In the genomic region with DNA sequence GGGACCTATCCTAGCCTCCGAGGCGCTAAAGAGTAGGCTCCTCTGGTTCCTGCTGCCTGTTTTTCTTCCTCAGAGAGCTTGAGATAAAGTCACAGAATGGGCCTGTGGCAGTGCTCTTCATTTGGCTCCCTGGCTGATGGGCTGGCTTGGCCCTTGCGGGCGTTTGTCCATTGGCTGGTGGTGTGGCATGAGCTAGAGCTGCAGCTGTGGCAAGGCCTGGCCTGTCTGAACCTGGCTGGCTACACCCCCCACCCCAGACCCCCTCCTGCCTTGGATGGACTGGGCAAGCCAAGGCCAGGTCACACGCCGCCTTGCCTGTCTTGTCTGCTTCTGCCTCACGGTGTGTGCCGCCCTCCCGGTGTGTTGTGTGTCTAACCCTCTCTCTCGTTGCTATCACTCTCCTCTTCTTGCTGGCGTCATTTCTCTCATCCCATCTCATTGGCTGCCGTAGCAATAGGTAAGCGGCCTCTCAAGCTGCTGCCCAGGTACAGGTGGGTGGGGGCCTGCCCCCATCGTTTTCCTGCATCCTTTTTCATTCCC, we compare ENCODE assay signal across 11 cellular contexts. TPM values are rescaled to one million over a fixed set of nuclear protein-coding genes. Genes with fewer than 3 reads are reported as not detected.
DNase-seq lines count a peak whose midpoint lies in the region; ATAC-seq and TF ChIP-seq lines count a peak whose summit lies in the region.
"Had no signal": no experiment of that assay in that cellular context is flagged by ENCODE, and none has a peak within 500 bp of the region (broad histone marks: within the 10 kb centered on the region; RNA-seq: fewer than 3 reads in every experiment).

No MANE protein-coding gene starts in this region.

- no peak overlapping the region for H3K14ac ChIP-seq in neuronal stem cell (ENCODE audit: low read length)

- H4K8ac ChIP-seq in neuronal stem cell (ENCODE audit: low read depth, low read length): no peak overlapping the region

- peak overlapping the region; percentile 36 for H2AK5ac ChIP-seq in neuronal stem cell (ENCODE audit: low read depth, low read length)

- peak overlapping the region; percentile 67 for H2BK12ac ChIP-seq in neuronal stem cell (ENCODE audit: low read length)

- no peaks in the 10 kb centered on the region for H3K27me3 ChIP-seq in ACC112 (ENCODE audit: insufficient read depth, low read length)
- H3K27me3 ChIP-seq in HUES6 (ENCODE audit: control insufficient read depth, insufficient read depth, low read length): no peaks in the 10 kb centered on the region
- no peaks in the 10 kb centered on the region for H3K27me3 ChIP-seq in dorsolateral prefrontal cortex
- no peaks in the 10 kb centered on the region for H3K27me3 ChIP-seq in neuronal stem cell (ENCODE audit: control insufficient read depth in 3 of 3, insufficient read depth in 3 of 3, low read depth in 1 of 3, low read length in 3 of 3)

- no peak overlapping the region for H2BK120ac ChIP-seq in neuronal stem cell (ENCODE audit: low read depth, low read length)

- H2BK15ac ChIP-seq in neuronal stem cell (ENCODE audit: low read length): peak overlapping the region; percentile 42

- H3K27ac Mint-ChIP-seq in effector memory CD8-positive, alpha-beta T cell: peak overlapping the region in 1 of 2 donors; percentile 7

- no peak overlapping the region for H2AFZ ChIP-seq in ACC112 (ENCODE audit: low read length, unreplicated experiment)
- no peak overlapping the region for H2AFZ ChIP-seq in neuronal stem cell (ENCODE audit: low read length)

- H3K9ac ChIP-seq in HUES6 (ENCODE audit: low read length) (peak overlapping the region; percentile 98), neuronal stem cell (ENCODE audit: low read depth, low read length, poor library complexity) (peak overlapping the region; percentile 60)

- peak overlapping the region; percentile 85 for H3K27ac ChIP-seq in ACC112 (ENCODE audit: low read depth, low read length)
- peak overlapping the region; percentile 95; the same call in 1 of the 2 replicates for H3K27ac ChIP-seq in HUES6 (ENCODE audit: low read depth, low read length)
- peak overlapping the region in 26 of 59 donors; percentile 24 to 98 (median 95) for H3K27ac ChIP-seq in dorsolateral prefrontal cortex
- H3K27ac ChIP-seq in neuronal stem cell (replicated peaks; ENCODE audit: low read length): peak overlapping the region; percentile 88

- no peak for ATAC-seq in effector memory CD8-positive, alpha-beta T cell (replicated peaks)

- H3K4me3 ChIP-seq in ACC112 (ENCODE audit: low read depth, low read length) (peak overlapping the region; percentile 96), HUES6 (ENCODE audit: low read depth, low read length) (peak overlapping the region; percentile 96; the same call in 1 of the 2 replicates), dorsolateral prefrontal cortex (peak overlapping the region in 32 of 59 donors; percentile 33 to 100 (median 100)), neuronal stem cell (ENCODE audit: low read length in 2 of 2) (no peak overlapping the region)

- H3K4me1 ChIP-seq in ACC112 (ENCODE audit: control insufficient read depth, insufficient read depth, low read length, unreplicated experiment): peaks cover 54% of the 10 kb centered on the region
- H3K4me1 ChIP-seq in HUES6 (ENCODE audit: control insufficient read depth, insufficient read depth, low read length): peaks cover 12% of the 10 kb centered on the region
- peaks cover 15 to 18% of the 10 kb centered on the region in 2 donors for H3K4me1 ChIP-seq in neuronal stem cell (ENCODE audit: control insufficient read depth in 2 of 2, insufficient read depth in 1 of 2, low read depth in 1 of 2, low read length in 2 of 2)

- H3K4me3 Mint-ChIP-seq in effector memory CD8-positive, alpha-beta T cell: no peak overlapping the region

- H3K36me3 ChIP-seq in ACC112 (ENCODE audit: insufficient read depth, low read length): peaks cover 51% of the 10 kb centered on the region
- H3K36me3 ChIP-seq in HUES6 (ENCODE audit: control insufficient read depth, insufficient read depth, low read length): peaks cover 63% of the 10 kb centered on the region
- peaks cover 49 to 65% of the 10 kb centered on the region in 2 donors for H3K36me3 ChIP-seq in neuronal stem cell (replicated peaks in 1 of 2; ENCODE audit: control insufficient read depth in 2 of 2, insufficient read depth in 2 of 2, low read length in 2 of 2)

- no peak overlapping the region for H3K4ac ChIP-seq in neuronal stem cell (ENCODE audit: low read length)

- no peak overlapping the region for H3K4me2 ChIP-seq in neuronal stem cell (ENCODE audit: insufficient read depth, low read length, poor library complexity, severe bottlenecking)

- TF ChIP-seq CTCF in dorsolateral prefrontal cortex (IDR thresholded peaks at IDR 0.05 in 54 of 56, conservative IDR thresholded peaks at IDR 0.05 in 2 of 56; ENCODE audit: low read depth in 1 of 56, partially characterized antibody in 56 of 56): no peak

- no CpG with 5 or more reads among the region's 14 CpGs for WGBS in neuronal stem cell (ENCODE audit: extremely low coverage in 2 of 2, insufficient read length in 2 of 2, insufficient replicate concordance in 1 of 2), 2 donors

- intact Hi-C loops in dorsolateral prefrontal cortex (cut with DNase I): loop anchor here (2.0 to 5.0 kb wide), 2 partner anchors 139 to 161 kb away; a partner anchor contains a TSS

- H3K9me3 ChIP-seq in HUES6 (ENCODE audit: control insufficient read depth, insufficient read depth, low read depth, low read length) (no peaks in the 10 kb centered on the region), neuronal stem cell (replicated peaks in 1 of 2; ENCODE audit: control insufficient read depth in 2 of 2, insufficient read depth in 1 of 2, low read depth in 1 of 2, low read length in 2 of 2) (no peaks in the 10 kb centered on the region)

- DNase-seq in dorsolateral prefrontal cortex (no peak), neuronal stem cell (ENCODE audit: low spot score) (no peak), NCI-H2029 treated with DMSO at 0.1 percent for 48 hours (lab: John Stamatoyannopoulos, UW) (no peak), SW480 (ENCODE audit: low spot score) (no peak)
- DNase-seq in effector memory CD8-positive, alpha-beta T cell: no peak
- no peak for DNase-seq in stimulated activated naive CD4-positive, alpha-beta T cell (lab: John Stamatoyannopoulos, UW)
- DNase-seq: activated CD4-positive, CD25-positive, alpha-beta regulatory T cell treated with anti-CD3 and anti-CD28 coated beads, Interleukin-2, amount 50 U/mL, for 72 hours; Right ventricle myocardium superior; stimulated activated CD4-positive, alpha-beta T cell treated with anti-CD3 and anti-CD28 coated beads, Interleukin-15, amount 100 ng/mL, for 24 hours had no signal

- H3K4me1 Mint-ChIP-seq in effector memory CD8-positive, alpha-beta T cell (ENCODE audit: low read depth in 2 of 2): peaks cover 21 to 27% of the 10 kb centered on the region in 2 donors

- no peaks in the 10 kb centered on the region for H3K27me3 Mint-ChIP-seq in effector memory CD8-positive, alpha-beta T cell

- H3K9me3 Mint-ChIP-seq in effector memory CD8-positive, alpha-beta T cell: no peaks in the 10 kb centered on the region

- peak overlapping the region; percentile 26 for H2BK5ac ChIP-seq in neuronal stem cell (ENCODE audit: low read length)

- peaks cover 70% of the 10 kb centered on the region for H3K79me2 ChIP-seq in ACC112 (ENCODE audit: control insufficient read depth, insufficient read depth, low read length, unreplicated experiment)

- peak overlapping the region; percentile 83 for H3K23ac ChIP-seq in neuronal stem cell (ENCODE audit: low read depth, low read length, poor library complexity)

- no peak overlapping the region for H4K91ac ChIP-seq in neuronal stem cell (ENCODE audit: low read depth, low read length, poor library complexity)

- no peak overlapping the region for H3K18ac ChIP-seq in neuronal stem cell (ENCODE audit: low read length)

- H3K79me1 ChIP-seq in neuronal stem cell (ENCODE audit: low read depth, low read length): peaks cover 9% of the 10 kb centered on the region

- H3K36me3 Mint-ChIP-seq in effector memory CD8-positive, alpha-beta T cell (ENCODE audit: insufficient read depth): peaks cover 39% of the 10 kb centered on the region

RNA-seq across cellular contexts. Expression of a gene that starts 3.2 kb away (rescaled TPM):
- total RNA-seq in dorsolateral prefrontal cortex: 100 to 1,000 TPM; 297 to 743 (median 543) TPM
- 199 TPM for polyA plus RNA-seq in neuronal stem cell (2013, experiment 1 of 2)
- polyA plus RNA-seq in neuronal stem cell (2013, experiment 2 of 2): 192 TPM

RNA-seq across cellular contexts. Expression of a gene that starts 8.2 kb away (rescaled TPM):
- 100 to 1,000 TPM in 54 of 120 experiments, 10 to 100 TPM in 66; 72.1 to 140 (median 98.1) TPM for total RNA-seq in dorsolateral prefrontal cortex
- 17.7 TPM for polyA plus RNA-seq in neuronal stem cell (2013, experiment 1 of 2)
- 16.0 TPM for polyA plus RNA-seq in neuronal stem cell (2013, experiment 2 of 2)

RNA-seq across cellular contexts. Expression of a gene that starts 22.7 kb away (rescaled TPM):
- 10 to 100 TPM; 48.6 to 82.7 (median 65.1) TPM for total RNA-seq in dorsolateral prefrontal cortex
- 47.4 TPM for polyA plus RNA-seq in neuronal stem cell (2013, experiment 1 of 2)
- polyA plus RNA-seq in neuronal stem cell (2013, experiment 2 of 2): 46.8 TPM

RNA-seq across cellular contexts. Expression of a gene that starts 42.7 kb away (rescaled TPM):
- 10 to 100 TPM; 35.0 to 63.0 (median 44.9) TPM for total RNA-seq in dorsolateral prefrontal cortex
- polyA plus RNA-seq in neuronal stem cell (2013, experiment 1 of 2): 31.0 TPM
- polyA plus RNA-seq in neuronal stem cell (2013, experiment 2 of 2): 31.6 TPM

RNA-seq across cellular contexts. Expression of a gene that starts 51.5 kb away (rescaled TPM):
- 100 to 1,000 TPM in 1 of 120 experiments, 10 to 100 TPM in 119; 22.0 to 127 (median 48.6) TPM for total RNA-seq in dorsolateral prefrontal cortex
- 0.13 TPM for polyA plus RNA-seq in neuronal stem cell (2013, experiment 1 of 2)
- 0.21 TPM for polyA plus RNA-seq in neuronal stem cell (2013, experiment 2 of 2)
- total RNA-seq: Right ventricle myocardium superior had no signal

Comparison
In these comparisons a context has a peak if more than half of its experiments do, and no peak if none do; other contexts are left out.
1. H3K4me3 ChIP-seq: peak in ACC112 (single experiment), HUES6 (single experiment) and dorsolateral prefrontal cortex (32 of 59); none in neuronal stem cell (0 of 2).